Comparison of ENCODE assay signal across 8 cellular contexts in genomic region chr22:26479043-26479791, GRCh38. TPM values are rescaled to one million over a fixed set of nuclear protein-coding genes. Genes with fewer than 3 reads are reported as not detected.
DNase-seq lines count a peak whose midpoint lies in the region; TF ChIP-seq lines count a peak whose summit lies in the region.

No MANE protein-coding gene starts in this region.

- H3K27ac Mint-ChIP-seq in osteocyte (ENCODE audit: unreplicated experiment): no peak overlapping the region

- intact Hi-C loops in esophagus muscularis mucosa (cut with DNase I): no loop called here

- H2AFZ ChIP-seq in osteoblast (ENCODE audit: low read length): peak overlapping the region; percentile 82

- H3K27ac ChIP-seq in coronary artery (no peak overlapping the region), osteoblast (ENCODE audit: low read depth, low read length) (peak overlapping the region; percentile 41), esophagus muscularis mucosa (replicated peaks in 1 of 4) (no peak overlapping the region)

- H3K27me3 Mint-ChIP-seq in osteocyte (ENCODE audit: unreplicated experiment): no peaks in the 10 kb centered on the region

- no peak for TF ChIP-seq POLR2A in esophagus muscularis mucosa (IDR thresholded peaks at IDR 0.05; ENCODE audit: low read depth)

- peaks cover 26% of the 10 kb centered on the region for H3K36me3 Mint-ChIP-seq in osteocyte (ENCODE audit: unreplicated experiment)

- TF ChIP-seq CTCF in GM12875 (IDR thresholded peaks at IDR 0.05; ENCODE audit: borderline replicate concordance, insufficient read depth, low read depth, low read length) (no peak), coronary artery (IDR thresholded peaks at IDR 0.05) (no peak), osteoblast (IDR thresholded peaks at IDR 0.05; ENCODE audit: extremely low read depth, low read depth, low read length) (no peak), esophagus muscularis mucosa (IDR thresholded peaks at IDR 0.05) (no peak), osteocyte (IDR thresholded peaks at IDR 0.05) (no peak)

- H3K27me3 ChIP-seq in osteoblast (ENCODE audit: insufficient read depth, low read length): no peaks in the 10 kb centered on the region
- H3K27me3 ChIP-seq in esophagus muscularis mucosa: no peaks in the 10 kb centered on the region

- H3K4me3 Mint-ChIP-seq in osteocyte (ENCODE audit: unreplicated experiment): no peak overlapping the region

- H3K36me3 ChIP-seq in osteoblast (ENCODE audit: insufficient read depth, low read length) (peaks cover 4% of the 10 kb centered on the region), esophagus muscularis mucosa (peaks cover 27 to 46% (median 34%) of the 10 kb centered on the region in 4 donors)

- H3K9me3 ChIP-seq in osteoblast (ENCODE audit: low read depth, low read length): no peaks in the 10 kb centered on the region
- no peaks in the 10 kb centered on the region for H3K9me3 ChIP-seq in esophagus muscularis mucosa

- 66% methylated on average over 12 of the region's 12 CpGs for WGBS in esophagus muscularis mucosa

- peaks cover 61% of the 10 kb centered on the region for H3K79me2 ChIP-seq in osteoblast (ENCODE audit: insufficient read depth, low read length)

- H4K20me1 ChIP-seq in osteoblast (ENCODE audit: insufficient read depth, low read length): no peaks in the 10 kb centered on the region

- H3K4me1 ChIP-seq in osteoblast (ENCODE audit: insufficient read depth, low read length): peaks cover 31% of the 10 kb centered on the region
- H3K4me1 ChIP-seq in esophagus muscularis mucosa: peaks cover 40 to 50% (median 45%) of the 10 kb centered on the region in 4 donors

- peaks cover 55% of the 10 kb centered on the region for H3K4me1 Mint-ChIP-seq in osteocyte (ENCODE audit: unreplicated experiment)

- peak; percentile 15 for DNase-seq in NCI-H2227 (lab: John Stamatoyannopoulos, UW; ENCODE audit: unreplicated experiment)
- no peak for DNase-seq in coronary artery (ENCODE audit: low spot score)
- DNase-seq in osteoblast (ENCODE audit: insufficient read length, low spot score, missing footprints): no peak
- no peak for DNase-seq in kidney tubule cell (ENCODE audit: low spot score)
- no peak for DNase-seq in cortex of kidney (lab: John Stamatoyannopoulos, UW)
- no peak for DNase-seq in esophagus muscularis mucosa (ENCODE audit: extremely low spot score)
- no peak for DNase-seq in osteocyte (ENCODE audit: extremely low spot score, unreplicated experiment)

- no peaks in the 10 kb centered on the region for H3K9me3 Mint-ChIP-seq in osteocyte (ENCODE audit: unreplicated experiment)

- no peak for TF ChIP-seq EP300 in esophagus muscularis mucosa (IDR thresholded peaks at IDR 0.05)

- H3K4me3 ChIP-seq in GM12875 (ENCODE audit: low read depth, low read length): peak overlapping the region; percentile 27
- H3K4me3 ChIP-seq in coronary artery: peak overlapping the region; percentile 37
- peak overlapping the region; percentile 58 for H3K4me3 ChIP-seq in osteoblast (ENCODE audit: insufficient read depth, low read length)
- H3K4me3 ChIP-seq in esophagus muscularis mucosa: peak overlapping the region in 1 of 4 donors; percentile 25

- H3K4me2 ChIP-seq in osteoblast (ENCODE audit: insufficient read depth, low read length): peak overlapping the region; percentile 83

RNA-seq across cellular contexts. Expression of gene HPS4, which starts 4.4 kb away (rescaled TPM):
- 47.4 and 47.7 TPM in 2 replicates for total RNA-seq in osteoblast
- 10 to 100 TPM; 15.4 to 17.9 (median 17.5) TPM for total RNA-seq in esophagus muscularis mucosa
- 35.8 and 37.1 TPM in 2 replicates for total RNA-seq in osteocyte

RNA-seq across cellular contexts. Expression of gene SRRD, which starts 4.5 kb away (rescaled TPM):
- 9.7 and 11.2 TPM in 2 replicates for total RNA-seq in osteoblast
- total RNA-seq in esophagus muscularis mucosa: 10 to 100 TPM; 12.7 to 20.5 (median 15.2) TPM
- total RNA-seq in osteocyte: 20.4 and 21.6 TPM in 2 replicates

RNA-seq across cellular contexts. Expression of gene TFIP11, which starts 33.1 kb away (rescaled TPM):
- 34.7 and 41.0 TPM in 2 replicates for total RNA-seq in osteoblast
- 10 to 100 TPM; 17.9 to 23.5 (median 20.4) TPM for total RNA-seq in esophagus muscularis mucosa
- total RNA-seq in osteocyte: 32.1 and 39.0 TPM in 2 replicates

RNA-seq across cellular contexts. Expression of gene ASPHD2, which starts 50.2 kb away (rescaled TPM):
- total RNA-seq in osteoblast: 3.2 and 6.2 TPM in 2 replicates
- 1 to 10 TPM in 2 of 4 donors, under 1 TPM in 2; 0.42 to 1.1 (median 0.88) TPM for total RNA-seq in esophagus muscularis mucosa
- total RNA-seq in osteocyte: 4.5 and 4.9 TPM in 2 replicates
